26 cellular contexts compared by ENCODE assay signal in the genomic region with DNA sequence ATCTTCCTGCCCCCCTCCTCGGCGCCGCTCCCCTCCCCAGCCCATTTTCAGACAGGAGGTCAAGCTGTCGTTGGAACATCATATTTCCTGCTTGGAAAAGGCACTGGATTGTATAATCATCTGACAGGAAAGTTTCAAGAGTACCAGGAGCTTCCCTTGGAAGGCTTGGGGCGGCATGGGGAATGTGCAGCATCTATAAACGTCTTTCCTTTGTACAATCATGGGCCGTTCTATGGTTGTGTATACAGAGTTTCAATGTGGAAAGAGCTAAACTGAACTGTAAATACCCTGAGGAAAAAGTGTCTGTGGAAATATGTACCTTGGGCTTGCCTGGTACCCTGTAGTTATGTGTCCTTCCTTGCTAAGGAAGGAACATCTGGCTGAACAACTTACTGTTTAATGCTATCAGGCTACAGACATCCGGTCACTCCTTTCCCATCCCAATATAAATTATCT.
DNase-seq lines count a peak whose midpoint lies in the region; ATAC-seq, FAIRE-seq and TF ChIP-seq lines count a peak whose summit lies in the region.
"Had no signal": no experiment of that assay in that cellular context is flagged by ENCODE, and none has a peak within 500 bp of the region (broad histone marks: within the 10 kb centered on the region; RNA-seq: fewer than 3 reads in every experiment).

No MANE protein-coding gene starts in this region.

- H3K4me2 ChIP-seq in GM23338 (0 out of 2 replicates have a peak overlapping the region, but pooled peaks have one; percentile 60), H1 (ENCODE audit: insufficient read depth in 1 of 2, low read depth in 2 of 2, low read length in 2 of 2) (no peak overlapping the region), neuronal stem cell (ENCODE audit: insufficient read depth, low read length, poor library complexity, severe bottlenecking) (no peak overlapping the region)

- H4K20me1 ChIP-seq in GM23338 (replicated peaks; ENCODE audit: insufficient read depth), result no peaks in the 10 kb centered on the region
- no peaks in the 10 kb centered on the region for H4K20me1 ChIP-seq in H1 (replicated peaks in 1 of 2; ENCODE audit: control insufficient read depth in 1 of 2, insufficient read depth in 2 of 2, low read length in 2 of 2)

- no peaks in the 10 kb centered on the region for H3K36me3 ChIP-seq in GM23338 (ENCODE audit: insufficient read depth)
- H3K36me3 ChIP-seq in H1 (ENCODE audit: control insufficient read depth in 2 of 4, insufficient read depth in 4 of 4, low read length in 3 of 4), result no peaks in the 10 kb centered on the region
- no peaks in the 10 kb centered on the region for H3K36me3 ChIP-seq in right lobe of liver
- H3K36me3 ChIP-seq in neuronal stem cell (replicated peaks in 1 of 2; ENCODE audit: control insufficient read depth in 2 of 2, insufficient read depth in 2 of 2, low read length in 2 of 2), result no peaks in the 10 kb centered on the region
- H3K36me3 ChIP-seq in naive thymus-derived CD4-positive, alpha-beta T cell (ENCODE audit: control insufficient read depth in 2 of 3, insufficient read depth in 3 of 3, low read length in 3 of 3), result no peaks in the 10 kb centered on the region
- H3K36me3 ChIP-seq: esophagus squamous epithelium, uterus had no signal

- ATAC-seq in GM23338 (no peak), right lobe of liver (peak; percentile 59 to 75 (median 64)), GM21360 (IDR thresholded peaks at IDR 0.05; ENCODE audit: unreplicated experiment) (no peak)
- no peak for ATAC-seq in naive thymus-derived CD8-positive, alpha-beta T cell
- ATAC-seq in naive thymus-derived CD4-positive, alpha-beta T cell, result no peak
- ATAC-seq: activated CD8-positive, alpha-beta T cell treated with anti-CD3 and anti-CD28 coated beads for 36 hours; SK-N-SH treated with all-trans-retinoic acid at 6 μM for 48 hours had no signal

- H2AK5ac ChIP-seq in H1 (ENCODE audit: low read depth, low read length) (no peak overlapping the region), neuronal stem cell (ENCODE audit: low read depth, low read length) (no peak overlapping the region)

- no peaks in the 10 kb centered on the region; the same call in 2 of the 3 replicates for H3K9me3 Mint-ChIP-seq in GM23338
- peaks cover 0 to 7% (median 6%) of the 10 kb centered on the region in 9 donors for H3K9me3 Mint-ChIP-seq in naive thymus-derived CD8-positive, alpha-beta T cell
- H3K9me3 Mint-ChIP-seq in naive thymus-derived CD4-positive, alpha-beta T cell, result peaks cover 0 to 7% (median 3%) of the 10 kb centered on the region in 11 donors
- H3K9me3 Mint-ChIP-seq: activated naive CD4-positive, alpha-beta T cell treated with anti-CD3 and anti-CD28 coated beads, Interleukin-2, amount 50 U/mL, for 24 hours; activated T-helper 2 cell treated with anti-CD3 and anti-CD28 coated beads, Interferon-gamma antibody, Interleukin-2, Interleukin-4, amounts not matched to agents 10 μg/mL and 5 μg/mL and 100 μg/mL, durations not matched to agents 14 hours and 24 hours and 36 hours had no signal

- H3K4ac ChIP-seq in H1 (replicated peaks; ENCODE audit: insufficient read length, low read depth, low read length) (peak overlapping the region; percentile 70), neuronal stem cell (ENCODE audit: low read length) (peak overlapping the region; percentile 8)

- H3K14ac ChIP-seq in H1 (ENCODE audit: insufficient read length), result no peak overlapping the region
- H3K14ac ChIP-seq in neuronal stem cell (ENCODE audit: low read length), result no peak overlapping the region

- TF ChIP-seq EP300 in H1 (IDR thresholded peaks at IDR 0.05; ENCODE audit: borderline replicate concordance in 1 of 2, low read depth in 2 of 2, low read length in 2 of 2), result no peak

- FAIRE-seq in H1 (lab: Jason Lieb, UNC), result no peak
- FAIRE-seq: bronchial epithelial cell, colon had no signal

- 0 out of 2 replicates have a peak overlapping the region, but pooled peaks have one; percentile 4 for H2BK20ac ChIP-seq in H1 (ENCODE audit: low read length)

- H3K18ac ChIP-seq in H1 (ENCODE audit: extremely low read depth, low read length) (peak overlapping the region; percentile 19; the same call in 1 of the 2 replicates), neuronal stem cell (ENCODE audit: low read length) (no peak overlapping the region)

- POLR2A ChIA-PET in H1 (lab: Charles Lee; ENCODE audit: partially characterized antibody), result no interaction called here
- POLR2A ChIA-PET in naive thymus-derived CD8-positive, alpha-beta T cell (lab: Charles Lee), result no interaction called here
- POLR2A ChIA-PET in naive thymus-derived CD4-positive, alpha-beta T cell (lab: Charles Lee), result no interaction called here

- no peaks in the 10 kb centered on the region for H3K36me3 Mint-ChIP-seq in GM23338 (ENCODE audit: low read depth)
- H3K36me3 Mint-ChIP-seq in naive thymus-derived CD8-positive, alpha-beta T cell, result no peaks in the 10 kb centered on the region
- no peaks in the 10 kb centered on the region for H3K36me3 Mint-ChIP-seq in naive thymus-derived CD4-positive, alpha-beta T cell
- H3K36me3 Mint-ChIP-seq: activated naive CD4-positive, alpha-beta T cell treated with anti-CD3 and anti-CD28 coated beads, Interleukin-2, amount 50 U/mL, for 24 hours; CD4-positive, alpha-beta memory T cell had no signal

- TF ChIP-seq POLR2A in H1 (IDR thresholded peaks at IDR 0.05; ENCODE audit: control extremely low read depth in 1 of 2, low read depth in 2 of 2, low read length in 2 of 2), result no peak
- TF ChIP-seq POLR2A in right lobe of liver (IDR thresholded peaks at IDR 0.05), result no peak

- H3K27ac ChIP-seq in GM23338 (ENCODE audit: low read depth) (0 out of 2 replicates have a peak overlapping the region, but pooled peaks have one; percentile 91), H1 (ENCODE audit: low read depth, low read length) (no peak overlapping the region), right lobe of liver (peak overlapping the region in 1 of 3 donors; percentile 0), neuronal stem cell (replicated peaks; ENCODE audit: low read length) (no peak overlapping the region)
- no peak overlapping the region for H3K27ac ChIP-seq in naive thymus-derived CD4-positive, alpha-beta T cell (ENCODE audit: low read depth, low read length)
- H3K27ac ChIP-seq: uterus had no signal

- CTCF ChIA-PET in H1 (lab: Charles Lee; ENCODE audit: partially characterized antibody), result interaction anchor here (0.6 to 1.2 kb wide), 2 partner anchors 17 to 1105 kb away, joined by 3 to 4 read pairs; no protein-coding TSS in a partner anchor
- CTCF ChIA-PET in naive thymus-derived CD4-positive, alpha-beta T cell (lab: Charles Lee), result no interaction called here

- H3K4me1 ChIP-seq in GM23338 (ENCODE audit: insufficient read depth) (peaks cover 46% of the 10 kb centered on the region), H1 (replicated peaks in 1 of 4; ENCODE audit: control insufficient read depth in 3 of 4, insufficient read depth in 4 of 4, low read length in 3 of 4) (peaks cover 7 to 20% (median 16%) of the 10 kb centered on the region in 4 experiments), right lobe of liver (peaks cover 0 to 8% (median 0%) of the 10 kb centered on the region in 4 donors), neuronal stem cell (ENCODE audit: control insufficient read depth in 2 of 2, insufficient read depth in 1 of 2, low read depth in 1 of 2, low read length in 2 of 2) (peaks cover 11 to 55% of the 10 kb centered on the region in 2 donors)
- no peaks in the 10 kb centered on the region for H3K4me1 ChIP-seq in naive thymus-derived CD4-positive, alpha-beta T cell (ENCODE audit: control insufficient read depth in 2 of 2, insufficient read depth in 2 of 2, low read length in 2 of 2)
- H3K4me1 ChIP-seq: uterus had no signal

- H3K79me1 ChIP-seq in H1 (ENCODE audit: low read depth, low read length), result no peaks in the 10 kb centered on the region
- H3K79me1 ChIP-seq in neuronal stem cell (ENCODE audit: low read depth, low read length), result no peaks in the 10 kb centered on the region

- H3K79me2 ChIP-seq in GM23338 (replicated peaks; ENCODE audit: insufficient read depth) (no peaks in the 10 kb centered on the region), H1 (ENCODE audit: control insufficient read depth in 1 of 2, insufficient read depth in 2 of 2, low read length in 2 of 2) (no peaks in the 10 kb centered on the region)

- peak overlapping the region; percentile 67 for H3K27ac Mint-ChIP-seq in GM23338
- no peak overlapping the region for H3K27ac Mint-ChIP-seq in naive thymus-derived CD8-positive, alpha-beta T cell
- no peak overlapping the region for H3K27ac Mint-ChIP-seq in naive thymus-derived CD4-positive, alpha-beta T cell
- H3K27ac Mint-ChIP-seq: activated CD8-positive, alpha-beta T cell treated with anti-CD3 and anti-CD28 coated beads for 36 hours; activated naive CD4-positive, alpha-beta T cell treated with anti-CD3 and anti-CD28 coated beads, Interleukin-2, amount 50 U/mL, for 24 hours; activated T-helper 2 cell treated with anti-CD3 and anti-CD28 coated beads, Interferon-gamma antibody, Interleukin-2, Interleukin-4, amounts not matched to agents 10 μg/mL and 5 μg/mL and 100 μg/mL, durations not matched to agents 14 hours and 24 hours and 36 hours; CD4-positive, alpha-beta memory T cell had no signal

- no peak overlapping the region for H3K56ac ChIP-seq in H1 (replicated peaks; ENCODE audit: insufficient read length, low read depth, low read length)

- peaks cover 66% of the 10 kb centered on the region for H3K4me1 Mint-ChIP-seq in GM23338
- H3K4me1 Mint-ChIP-seq in naive thymus-derived CD8-positive, alpha-beta T cell, result no peaks in the 10 kb centered on the region
- no peaks in the 10 kb centered on the region for H3K4me1 Mint-ChIP-seq in naive thymus-derived CD4-positive, alpha-beta T cell
- H3K4me1 Mint-ChIP-seq: activated naive CD4-positive, alpha-beta T cell treated with anti-CD3 and anti-CD28 coated beads, Interleukin-2, amount 50 U/mL, for 24 hours; CD4-positive, alpha-beta memory T cell had no signal

- no peak overlapping the region for H2BK5ac ChIP-seq in H1 (ENCODE audit: low read depth, low read length)
- no peak overlapping the region for H2BK5ac ChIP-seq in neuronal stem cell (ENCODE audit: low read length)

- WGBS in H1 (ENCODE audit: extremely low coverage in 1 of 2, insufficient coverage in 1 of 2, insufficient read length in 1 of 2, insufficient replicate concordance in 2 of 2, low coverage in 1 of 2, low lambda C conversion rate in 2 of 2, missing lambda C conversion rate in 1 of 2), 2 experiments, result 87% methylated on average over 8 of the region's 8 CpGs; no CpG with 5 or more reads in 1 of the 2 experiments
- 31% methylated on average over 8 of the region's 8 CpGs for WGBS in right lobe of liver (ENCODE audit: insufficient coverage, low coverage, low lambda C conversion rate, missing lambda C conversion rate)
- WGBS in neuronal stem cell (ENCODE audit: extremely low coverage in 2 of 2, insufficient read length in 2 of 2, insufficient replicate concordance in 1 of 2), 2 donors, result no CpG with 5 or more reads among the region's 8 CpGs

- no peaks in the 10 kb centered on the region for H3K9me2 ChIP-seq in GM23338 (ENCODE audit: insufficient read depth)

- DNase-seq in GM23338 (ENCODE audit: low spot score), result no peak
- DNase-seq in H1 (ENCODE audit: low read depth in 1 of 2, low spot score in 2 of 2), result no peak
- DNase-seq in right lobe of liver, result no peak
- DNase-seq in neuronal stem cell (ENCODE audit: low spot score), result no peak
- DNase-seq in naive thymus-derived CD8-positive, alpha-beta T cell, result no peak
- DNase-seq in SKM-1 (lab: John Stamatoyannopoulos, UW; ENCODE audit: unreplicated experiment), result no peak
- no peak for DNase-seq in naive thymus-derived CD4-positive, alpha-beta T cell
- DNase-seq: activated CD4-positive, alpha-beta T cell treated with anti-CD3 and anti-CD28 coated beads for 1 hour; activated CD8-positive, alpha-beta T cell treated with anti-CD3 and anti-CD28 coated beads for 36 hours; amygdala; CD4-positive, alpha-beta memory T cell; esophagus squamous epithelium; hippocampal formation; Kasumi-1; NCI-H1694 treated with DMSO at 0.1 percent for 48 hours; NCI-H2171; NCI-H510A treated with DMSO at 0.1 percent for 48 hours; stimulated activated CD4-positive, alpha-beta T cell treated with anti-CD3 and anti-CD28 coated beads, Interleukin-2, amount 100 ng/mL, for 48 hours; T-helper 2 cell; uterus had no signal

- H3F3A ChIP-seq in GM23338 (replicated peaks; ENCODE audit: low read depth), result no peaks in the 10 kb centered on the region

- no peak overlapping the region for H4K8ac ChIP-seq in H1 (ENCODE audit: extremely low read depth, insufficient read depth, low read length)
- no peak overlapping the region for H4K8ac ChIP-seq in neuronal stem cell (ENCODE audit: low read depth, low read length)

- intact Hi-C loops in right lobe of liver (cut with DNase I), result no loop called here
- intact Hi-C loops in naive thymus-derived CD4-positive, alpha-beta T cell (cut with micrococcal nuclease), result no loop called here

- peak overlapping the region; percentile 25 for H4K91ac ChIP-seq in H1 (replicated peaks; ENCODE audit: insufficient read length, low read length)
- no peak overlapping the region for H4K91ac ChIP-seq in neuronal stem cell (ENCODE audit: low read depth, low read length, poor library complexity)

- no peaks in the 10 kb centered on the region for H3K27me3 ChIP-seq in GM23338 (ENCODE audit: insufficient read depth)
- no peaks in the 10 kb centered on the region for H3K27me3 ChIP-seq in H1 (replicated peaks in 1 of 4; ENCODE audit: control insufficient read depth in 3 of 4, extremely low read depth in 1 of 4, insufficient read depth in 3 of 4, low read length in 3 of 4)
- no peaks in the 10 kb centered on the region for H3K27me3 ChIP-seq in right lobe of liver
- H3K27me3 ChIP-seq in neuronal stem cell (ENCODE audit: control insufficient read depth in 3 of 3, insufficient read depth in 3 of 3, low read depth in 1 of 3, low read length in 3 of 3), result no peaks in the 10 kb centered on the region
- H3K27me3 ChIP-seq in naive thymus-derived CD4-positive, alpha-beta T cell (ENCODE audit: control insufficient read depth in 2 of 2, insufficient read depth in 2 of 2, low read length in 2 of 2), result no peaks in the 10 kb centered on the region
- H3K27me3 ChIP-seq: esophagus squamous epithelium, uterus had no signal

- H2BK120ac ChIP-seq in H1 (replicated peaks; ENCODE audit: low read depth, low read length) (peak overlapping the region; percentile 62), neuronal stem cell (ENCODE audit: low read depth, low read length) (no peak overlapping the region)

- H3K9ac ChIP-seq in H1 (replicated peaks in 1 of 4; ENCODE audit: extremely low read depth in 1 of 4, low read depth in 3 of 4, low read length in 3 of 4) (no peak overlapping the region), neuronal stem cell (ENCODE audit: low read depth, low read length, poor library complexity) (no peak overlapping the region)

- no peak for TF ChIP-seq RAD21 in H1 (IDR thresholded peaks at IDR 0.05 in 1 of 2, conservative IDR thresholded peaks at IDR 0.05 in 1 of 2; ENCODE audit: low read depth in 2 of 2, low read length in 2 of 2)

- H3K23me2 ChIP-seq in H1 (ENCODE audit: low read depth, low read length), result no peaks in the 10 kb centered on the region

- no peaks in the 10 kb centered on the region for H3K9me3 ChIP-seq in H1 (ENCODE audit: insufficient read depth in 2 of 2, low read depth in 1 of 2, low read length in 1 of 2)
- H3K9me3 ChIP-seq in right lobe of liver, result no peaks in the 10 kb centered on the region
- no peaks in the 10 kb centered on the region for H3K9me3 ChIP-seq in neuronal stem cell (replicated peaks in 1 of 2; ENCODE audit: control insufficient read depth in 2 of 2, insufficient read depth in 1 of 2, low read depth in 1 of 2, low read length in 2 of 2)
- no peaks in the 10 kb centered on the region for H3K9me3 ChIP-seq in naive thymus-derived CD4-positive, alpha-beta T cell (ENCODE audit: control insufficient read depth in 2 of 3, low read length in 3 of 3)
- H3K9me3 ChIP-seq: esophagus squamous epithelium, uterus had no signal

- H3K23ac ChIP-seq in H1 (ENCODE audit: insufficient read length) (no peak overlapping the region), neuronal stem cell (ENCODE audit: low read depth, low read length, poor library complexity) (no peak overlapping the region)

- peak overlapping the region; percentile 38; the same call in 1 of the 2 replicates for H2AFZ ChIP-seq in GM23338
- no peak overlapping the region for H2AFZ ChIP-seq in H1 (ENCODE audit: low read length)
- H2AFZ ChIP-seq in neuronal stem cell (ENCODE audit: low read length), result peak overlapping the region; percentile 33

- peaks cover 5% of the 10 kb centered on the region for H3K27me3 Mint-ChIP-seq in GM23338 (ENCODE audit: insufficient read depth, low read depth, poor library complexity)
- no peaks in the 10 kb centered on the region for H3K27me3 Mint-ChIP-seq in naive thymus-derived CD8-positive, alpha-beta T cell
- H3K27me3 Mint-ChIP-seq in naive thymus-derived CD4-positive, alpha-beta T cell, result no peaks in the 10 kb centered on the region
- H3K27me3 Mint-ChIP-seq: activated CD8-positive, alpha-beta T cell treated with anti-CD3 and anti-CD28 coated beads for 36 hours; activated naive CD4-positive, alpha-beta T cell treated with anti-CD3 and anti-CD28 coated beads, Interleukin-2, amount 50 U/mL, for 24 hours; CD4-positive, alpha-beta memory T cell had no signal

- H4K5ac ChIP-seq in H1 (ENCODE audit: insufficient read length, low read depth, low read length), result peak overlapping the region; percentile 29

- no peak overlapping the region for H3K4me3 Mint-ChIP-seq in GM23338
- no peak overlapping the region for H3K4me3 Mint-ChIP-seq in naive thymus-derived CD8-positive, alpha-beta T cell
- no peak overlapping the region for H3K4me3 Mint-ChIP-seq in naive thymus-derived CD4-positive, alpha-beta T cell
- H3K4me3 Mint-ChIP-seq: activated CD8-positive, alpha-beta T cell treated with anti-CD3 and anti-CD28 coated beads for 36 hours; activated naive CD4-positive, alpha-beta T cell treated with anti-CD3 and anti-CD28 coated beads, Interleukin-2, amount 50 U/mL, for 24 hours; CD4-positive, alpha-beta memory T cell had no signal

- H2BK15ac ChIP-seq in H1 (ENCODE audit: low read length), result no peak overlapping the region
- no peak overlapping the region for H2BK15ac ChIP-seq in neuronal stem cell (ENCODE audit: low read length)

- H2BK12ac ChIP-seq in H1 (ENCODE audit: low read depth, low read length), result 0 out of 2 replicates have a peak overlapping the region, but pooled peaks have one; percentile 5
- H2BK12ac ChIP-seq in neuronal stem cell (ENCODE audit: low read length), result no peak overlapping the region

- H3K4me3 ChIP-seq in GM23338 (no peak overlapping the region), H1 (ENCODE audit: extremely low read depth in 1 of 4, insufficient read depth in 2 of 4, low read depth in 3 of 4, low read length in 4 of 4) (no peak overlapping the region), right lobe of liver (no peak overlapping the region), neuronal stem cell (ENCODE audit: low read length in 2 of 2) (peak overlapping the region in 1 of 2 donors; percentile 25)
- no peak overlapping the region for H3K4me3 ChIP-seq in naive thymus-derived CD4-positive, alpha-beta T cell (ENCODE audit: low read length)
- H3K4me3 ChIP-seq: esophagus squamous epithelium, uterus had no signal

- TF ChIP-seq CTCF in GM23338 (conservative IDR thresholded peaks at IDR 0.05; ENCODE audit: low read depth in 2 of 2) (no peak), H1 (IDR thresholded peaks at IDR 0.05; ENCODE audit: control extremely low read depth in 1 of 3, insufficient read depth in 1 of 3, low read depth in 1 of 3, low read length in 3 of 3) (no peak), right lobe of liver (IDR thresholded peaks at IDR 0.05) (no peak)

Comparison
In these comparisons a context has a peak if more than half of its experiments do, and no peak if none do; other contexts are left out.
1. ATAC-seq: peak in right lobe of liver (4 of 4); none in GM23338 (single experiment), GM21360 (single experiment), naive thymus-derived CD8-positive, alpha-beta T cell (0 of 2) and naive thymus-derived CD4-positive, alpha-beta T cell (single experiment).